19 cellular contexts compared by ENCODE assay signal in the genomic region with DNA sequence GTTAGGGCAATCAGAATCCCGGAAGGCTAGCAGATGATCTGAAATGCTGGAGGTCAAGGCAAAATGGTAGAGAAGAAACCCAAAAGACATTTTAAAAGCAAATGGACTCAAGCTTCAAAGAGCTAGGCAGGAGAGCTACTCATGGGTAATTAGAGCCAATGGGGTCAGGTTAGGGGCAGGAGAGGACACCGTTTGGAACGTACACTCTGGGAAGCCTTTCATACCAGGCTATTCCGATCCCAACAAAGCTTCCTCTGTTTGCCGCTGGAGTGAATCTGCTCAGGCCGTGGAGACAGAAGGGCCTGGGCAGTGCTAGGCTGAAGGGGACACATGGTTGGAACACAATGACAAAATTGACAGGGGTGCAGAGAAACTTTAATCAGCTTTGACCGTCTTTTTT.
DNase-seq lines count a peak whose midpoint lies in the region; ATAC-seq and TF ChIP-seq lines count a peak whose summit lies in the region.
"Had no signal": no experiment of that assay in that cellular context is flagged by ENCODE, and none has a peak within 500 bp of the region (broad histone marks: within the 10 kb centered on the region; RNA-seq: fewer than 3 reads in every experiment).

No MANE protein-coding gene starts in this region.

- no peaks in the 10 kb centered on the region for H3K27me3 ChIP-seq in psoas muscle (ENCODE audit: insufficient read depth in 3 of 3, low read length in 2 of 3)

- peak overlapping the region; percentile 59 for H3K4me3 Mint-ChIP-seq in neural crest cell
- no peak overlapping the region for H3K4me3 Mint-ChIP-seq in natural killer cell treated with Interleukin-12 subunit alpha and Interleukin-12 subunit beta and Interleukin-15 and Interleukin-18, amount 100 ng/mL, for 72 hours
- H3K4me3 Mint-ChIP-seq: CD4-positive, alpha-beta T cell; HFFc6 had no signal

- peak; percentile 3 for DNase-seq in activated effector memory CD4-positive, alpha-beta T cell treated with anti-CD3 and anti-CD28 coated beads, Interleukin-2, amount 50 U/mL, for 16 hours
- DNase-seq in activated effector memory CD4-positive, alpha-beta T cell treated with Interleukin-2 at 50 U/mL for 16 hours = no peak
- DNase-seq in SK-MEL-5 (ENCODE audit: low read depth, low spot score) (peak; percentile 33), neural crest cell (ENCODE audit: low read depth, low spot score) (no peak), psoas muscle (no peak)
- no peak for DNase-seq in natural killer cell treated with Interleukin-12 subunit alpha and Interleukin-12 subunit beta and Interleukin-15 and Interleukin-18, amount 100 ng/mL, for 72 hours (ENCODE audit: low spot score)
- DNase-seq: AML-193; CD4-positive, alpha-beta T cell; DMS153; DMS79; GDM1; GOT3; H7; HFFc6 had no signal

- H3K36me3 ChIP-seq in psoas muscle (ENCODE audit: insufficient read depth in 1 of 2, low read depth in 1 of 2) = no peaks in the 10 kb centered on the region

- H3K4me1 ChIP-seq in psoas muscle = no peaks in the 10 kb centered on the region
- H3K4me1 ChIP-seq: A549 had no signal

- no peak for TF ChIP-seq CTCF in neural crest cell (conservative IDR thresholded peaks at IDR 0.05)
- TF ChIP-seq CTCF in psoas muscle (IDR thresholded peaks at IDR 0.05) = no peak

- peaks cover 46% of the 10 kb centered on the region for H3K4me1 Mint-ChIP-seq in neural crest cell
- H3K4me1 Mint-ChIP-seq in natural killer cell treated with Interleukin-12 subunit alpha and Interleukin-12 subunit beta and Interleukin-15 and Interleukin-18, amount 100 ng/mL, for 72 hours (ENCODE audit: low read depth in 2 of 2) = no peaks in the 10 kb centered on the region

- no peaks in the 10 kb centered on the region for H3K27me3 Mint-ChIP-seq in neural crest cell (ENCODE audit: low read depth)
- H3K27me3 Mint-ChIP-seq in natural killer cell treated with Interleukin-12 subunit alpha and Interleukin-12 subunit beta and Interleukin-15 and Interleukin-18, amount 100 ng/mL, for 72 hours = peaks cover 11 to 15% of the 10 kb centered on the region in 2 donors

- H3K9me3 ChIP-seq in psoas muscle = no peaks in the 10 kb centered on the region
- H3K9me3 ChIP-seq: A549 had no signal

- H3K27ac Mint-ChIP-seq in neural crest cell (ENCODE audit: unreplicated experiment) = peak overlapping the region; percentile 72
- H3K27ac Mint-ChIP-seq in natural killer cell treated with Interleukin-12 subunit alpha and Interleukin-12 subunit beta and Interleukin-15 and Interleukin-18, amount 100 ng/mL, for 72 hours = no peak overlapping the region
- H3K27ac Mint-ChIP-seq: CD4-positive, alpha-beta T cell; HFFc6 had no signal

- H3K27ac ChIP-seq in psoas muscle = no peak overlapping the region
- H3K27ac ChIP-seq: 22Rv1, A549, C4-2B had no signal

- ATAC-seq in psoas muscle (peak in 3 of 4 donors; percentile 56 to 71 (median 58)), HG02973 (IDR thresholded peaks at IDR 0.05; ENCODE audit: unreplicated experiment) (no peak)
- ATAC-seq in natural killer cell treated with Interleukin-12 subunit alpha and Interleukin-12 subunit beta and Interleukin-15 and Interleukin-18, amount 100 ng/mL, for 72 hours = no peak
- ATAC-seq: A549, HCT116 had no signal

- in situ Hi-C loops in SK-MEL-5 (cut with HindIII; ENCODE audit: low pct_unique_long_range_greater_than_20kb, low sequenced_read_pairs) = no loop called here

- peaks cover 4% of the 10 kb centered on the region for H3K36me3 Mint-ChIP-seq in neural crest cell (ENCODE audit: low read depth)
- H3K36me3 Mint-ChIP-seq in natural killer cell treated with Interleukin-12 subunit alpha and Interleukin-12 subunit beta and Interleukin-15 and Interleukin-18, amount 100 ng/mL, for 72 hours = no peaks in the 10 kb centered on the region

- no peak overlapping the region for H3K4me3 ChIP-seq in psoas muscle
- H3K4me3 ChIP-seq: A549 had no signal

- H3K9me3 Mint-ChIP-seq in neural crest cell = peaks cover 20% of the 10 kb centered on the region
- no peaks in the 10 kb centered on the region for H3K9me3 Mint-ChIP-seq in natural killer cell treated with Interleukin-12 subunit alpha and Interleukin-12 subunit beta and Interleukin-15 and Interleukin-18, amount 100 ng/mL, for 72 hours
- H3K9me3 Mint-ChIP-seq: CD4-positive, alpha-beta T cell had no signal

- intact Hi-C loops in psoas muscle (cut with DNase I) = no loop called here

- 38 to 51% (median 38%) methylated on average over 7 of the region's 7 CpGs for whole genome bisulfite sequencing in psoas muscle, 3 donors

Comparison
In these comparisons a context has a peak if more than half of its experiments do, and no peak if none do; other contexts are left out.
1. DNase-seq: peak in activated effector memory CD4-positive, alpha-beta T cell treated with anti-CD3 and anti-CD28 coated beads, Interleukin-2, amount 50 U/mL, for 16 hours (single experiment) and SK-MEL-5 (single experiment); none in activated effector memory CD4-positive, alpha-beta T cell treated with Interleukin-2 at 50 U/mL for 16 hours (single experiment), neural crest cell (single experiment), psoas muscle (0 of 2) and natural killer cell treated with Interleukin-12 subunit alpha and Interleukin-12 subunit beta and Interleukin-15 and Interleukin-18, amount 100 ng/mL, for 72 hours (single experiment).
2. ATAC-seq: peak in psoas muscle (3 of 4); none in HG02973 (single experiment) and natural killer cell treated with Interleukin-12 subunit alpha and Interleukin-12 subunit beta and Interleukin-15 and Interleukin-18, amount 100 ng/mL, for 72 hours (0 of 2).